In genomic region chr17:41784207-41784744, GRCh38 we compare ENCODE assay signal across 6 cellular contexts. TPM values are rescaled to one million over a fixed set of nuclear protein-coding genes. Genes with fewer than 3 reads are reported as not detected.
DNase-seq lines count a peak whose midpoint lies in the region; ATAC-seq, FAIRE-seq and TF ChIP-seq lines count a peak whose summit lies in the region.

No MANE protein-coding gene starts in this region.

- TF ChIP-seq CTCF in bronchial epithelial cell (IDR thresholded peaks at IDR 0.05; ENCODE audit: insufficient read depth, low read length, severe bottlenecking), result no peak
- TF ChIP-seq CTCF in pancreas (IDR thresholded peaks at IDR 0.05), result no peak

- peak in 3 of 4 donors; percentile 2 to 5 (median 5) for ATAC-seq in pancreas

- H3K4me1 ChIP-seq in pancreas, result peaks cover 5 to 36% (median 7%) of the 10 kb centered on the region in 3 donors

- intact Hi-C loops in pancreas (cut with DNase I), result no loop called here

- DNase-seq in HK-2 (ENCODE audit: unreplicated experiment) (peak; percentile 55), bronchial epithelial cell (ENCODE audit: low read depth) (peak; percentile 94), pancreas (peak in 2 of 6 donors; percentile 54 to 60), cerebellum (ENCODE audit: low spot score) (no peak), anterior cingulate cortex (lab: John Stamatoyannopoulos, UW) (no peak)
- no peak for DNase-seq in stimulated activated naive CD4-positive, alpha-beta T cell (lab: John Stamatoyannopoulos, UW)

- no peaks in the 10 kb centered on the region for H3K27me3 ChIP-seq in bronchial epithelial cell (ENCODE audit: control insufficient read depth, insufficient read depth, low read length)
- H3K27me3 ChIP-seq in pancreas, result no peaks in the 10 kb centered on the region

- H3K27ac ChIP-seq in pancreas, result peak overlapping the region in 3 of 4 donors; percentile 95 to 98 (median 95)

- 26 to 27% methylated on average over 6 of the region's 6 CpGs for WGBS in pancreas, 2 donors

- H3K4me3 ChIP-seq in bronchial epithelial cell (ENCODE audit: low read depth, low read length) (peak overlapping the region; percentile 79), pancreas (peak overlapping the region in 2 of 4 donors; percentile 75 to 88)

- H3K36me3 ChIP-seq in bronchial epithelial cell (ENCODE audit: control insufficient read depth, insufficient read depth, low read length) (peaks cover 11% of the 10 kb centered on the region), pancreas (no peaks in the 10 kb centered on the region)

- peak; percentile 36 for FAIRE-seq in bronchial epithelial cell (lab: Jason Lieb, UNC)
- FAIRE-seq in pancreas (lab: Jason Lieb, UNC), result no peak

- no peaks in the 10 kb centered on the region for H3K9me3 ChIP-seq in pancreas

RNA-seq across cellular contexts. Expression of gene JUP, which starts 2.2 kb away (rescaled TPM):
- total RNA-seq in bronchial epithelial cell (227 and 407 TPM in 2 replicates), pancreas (10 to 100 TPM; 31.1 to 93.5 (median 42.0) TPM), cerebellum (38.9 TPM)
- 10 to 100 TPM; 46.8 to 50.4 TPM for polyA plus RNA-seq in pancreas

RNA-seq across cellular contexts. Expression of gene P3H4, which starts 27.5 kb away (rescaled TPM):
- 32.1 and 47.1 TPM in 2 replicates for total RNA-seq in bronchial epithelial cell
- total RNA-seq in pancreas, result 10 to 100 TPM in 3 of 6 donors, 1 to 10 TPM in 3; 8.4 to 15.7 (median 10.1) TPM
- 10 to 100 TPM; 13.0 to 16.6 TPM for polyA plus RNA-seq in pancreas
- 17.1 TPM for total RNA-seq in cerebellum

RNA-seq across cellular contexts. Expression of gene FKBP10, which starts 28.5 kb away (rescaled TPM):
- 64.1 and 81.6 TPM in 2 replicates for total RNA-seq in bronchial epithelial cell
- total RNA-seq in pancreas, result 10 to 100 TPM in 4 of 6 donors, 1 to 10 TPM in 2; 4.5 to 35.3 (median 11.7) TPM
- 10 to 100 TPM in 1 of 2 donors, 1 to 10 TPM in 1; 9.1 to 17.3 TPM for polyA plus RNA-seq in pancreas
- total RNA-seq in cerebellum, result 26.5 TPM

RNA-seq across cellular contexts. Expression of gene HAP1, which starts 49.8 kb away (rescaled TPM):
- total RNA-seq in bronchial epithelial cell, result 2.6 and 5.0 TPM in 2 replicates
- total RNA-seq in pancreas, result 1 to 10 TPM in 3 of 6 donors, under 1 TPM in 3; 0.13 to 1.6 (median 0.84) TPM
- 1 to 10 TPM; 2.6 to 4.2 TPM for polyA plus RNA-seq in pancreas
- total RNA-seq in cerebellum, result 1.5 TPM

RNA-seq across cellular contexts. Expression of gene NT5C3B, which starts 51.8 kb away (rescaled TPM):
- total RNA-seq in bronchial epithelial cell (81.2 and 124 TPM in 2 replicates), pancreas (10 to 100 TPM; 24.2 to 35.6 (median 27.0) TPM), cerebellum (74.9 TPM)
- polyA plus RNA-seq in pancreas, result 100 to 1,000 TPM in 1 of 2 donors, 10 to 100 TPM in 1; 89.7 to 102 TPM

Comparison
In these comparisons a context has a peak if more than half of its experiments do, and no peak if none do; other contexts are left out.
1. DNase-seq: peak in HK-2 (single experiment) and bronchial epithelial cell (single experiment); none in cerebellum (single experiment), stimulated activated naive CD4-positive, alpha-beta T cell (0 of 6) and anterior cingulate cortex (0 of 58).